Comparison of ENCODE assay signal across 11 cellular contexts in genomic region chr16:85286066-85286712, GRCh38.
A peak's percentile ranks its signal among the peaks of the same experiment; 100 is the strongest.
DNase-seq lines count a peak whose midpoint lies in the region; ATAC-seq and TF ChIP-seq lines count a peak whose summit lies in the region.
"Had no signal": no experiment of that assay in that cellular context is flagged by ENCODE, and none has a peak within 500 bp of the region (broad histone marks: within the 10 kb centered on the region; RNA-seq: fewer than 3 reads in every experiment).

No MANE protein-coding gene starts in this region.

- TF ChIP-seq POLR2A in heart left ventricle (IDR thresholded peaks at IDR 0.05) (no peak), prostate gland (IDR thresholded peaks at IDR 0.05) (no peak)

- CTCF ChIA-PET in WTC11 (lab: Charles Lee), result interaction anchor here (0.6 to 1.8 kb wide), 6 partner anchors 11 to 134 kb away, joined by 3 to 7 read pairs (median 4); no protein-coding TSS in a partner anchor
- CTCF ChIA-PET in A673 (lab: Charles Lee), result interaction anchor here (0.7 kb wide), 1 partner anchor 330 kb away, joined by 4 read pairs; no protein-coding TSS in a partner anchor

- BruUV-seq in A673 (replicated peaks; lab: Mats Ljungman, UMichigan), result no TSS peak

- no peaks in the 10 kb centered on the region for H3K36me3 ChIP-seq in heart left ventricle
- no peaks in the 10 kb centered on the region for H3K36me3 ChIP-seq in prostate gland
- H3K36me3 ChIP-seq in A673 (ENCODE audit: insufficient read depth, low read length, poor library complexity, severe bottlenecking), result no peaks in the 10 kb centered on the region

- in situ Hi-C loops in astrocyte of the spinal cord (cut with HindIII; ENCODE audit: low sequenced_read_pairs), result no loop called here

- H3K27me3 ChIP-seq in heart left ventricle, result no peaks in the 10 kb centered on the region
- H3K27me3 ChIP-seq in prostate gland (replicated peaks; ENCODE audit: insufficient read depth), result no peaks in the 10 kb centered on the region
- no peaks in the 10 kb centered on the region for H3K27me3 ChIP-seq in A673 (replicated peaks; ENCODE audit: insufficient read depth, low read depth, low read length, poor library complexity)

- DNase-seq in Ammon's horn (ENCODE audit: low spot score), result peak; percentile 94
- peak; percentile 50 for DNase-seq in astrocyte of the spinal cord (ENCODE audit: low read depth, low spot score)
- DNase-seq in heart left ventricle, result peak in 4 of 5 donors; percentile 65 to 90 (median 72)
- peak; percentile 29 for DNase-seq in prostate gland (ENCODE audit: low spot score)
- DNase-seq in GM19238 (ENCODE audit: insufficient read length, low spot score), result no peak
- no peak for DNase-seq in WTC11 (ENCODE audit: low spot score)
- no peak for DNase-seq in GM20000 (ENCODE audit: low spot score)
- DNase-seq in A673 (ENCODE audit: low spot score), result no peak
- DNase-seq: activated effector memory CD4-positive, alpha-beta T cell treated with Interleukin-2 at 50 U/mL for 16 hours; Caco-2; NCI-H1048 had no signal

- no peaks in the 10 kb centered on the region for H3K36me3 Mint-ChIP-seq in WTC11

- H3K4me1 ChIP-seq in heart left ventricle, result peaks cover 0 to 31% (median 16%) of the 10 kb centered on the region in 12 donors
- no peaks in the 10 kb centered on the region for H3K4me1 ChIP-seq in prostate gland (replicated peaks)
- H3K4me1 ChIP-seq in A673 (ENCODE audit: insufficient read depth, low read length, poor library complexity, severe bottlenecking), result peaks cover 14% of the 10 kb centered on the region
- H3K4me1 ChIP-seq: Caco-2 had no signal

- H3K27me3 Mint-ChIP-seq in WTC11 (ENCODE audit: low read depth), result no peaks in the 10 kb centered on the region

- intact Hi-C loops in heart left ventricle (cut with DNase I), result no loop called here
- intact Hi-C loops in prostate gland (cut with DNase I), result no loop called here
- intact Hi-C loops in A673 (cut with micrococcal nuclease; ENCODE audit: unreplicated experiment), result no loop called here

- no peaks in the 10 kb centered on the region for H3K9me3 Mint-ChIP-seq in WTC11

- TF ChIP-seq CTCF in astrocyte of the spinal cord (IDR thresholded peaks at IDR 0.05; ENCODE audit: low read depth, low read length) (no peak), heart left ventricle (IDR thresholded peaks at IDR 0.05) (no peak), prostate gland (IDR thresholded peaks at IDR 0.05) (no peak), WTC11 (IDR thresholded peaks at IDR 0.05) (no peak), GM20000 (IDR thresholded peaks at IDR 0.05; ENCODE audit: extremely low read depth, missing control alignments) (no peak), A673 (conservative IDR thresholded peaks at IDR 0.05; ENCODE audit: low read depth, low read length) (no peak)

- 54 to 68% (median 59%) methylated on average over 16 to 26 of the region's 26 CpGs for WGBS in heart left ventricle, 4 donors
- WGBS in prostate gland, result 24% methylated on average over 26 of the region's 26 CpGs

- ATAC-seq in heart left ventricle, result peak; percentile 76 to 91 (median 86)
- ATAC-seq in WTC11, result no peak

- no peak overlapping the region for H3K4me3 Mint-ChIP-seq in WTC11

- H3K9me3 ChIP-seq in heart left ventricle (no peaks in the 10 kb centered on the region), prostate gland (no peaks in the 10 kb centered on the region), A673 (ENCODE audit: low read depth, low read length, poor library complexity, severe bottlenecking) (no peaks in the 10 kb centered on the region)
- H3K9me3 ChIP-seq: Caco-2 had no signal

- H3K4me1 Mint-ChIP-seq in WTC11, result peaks cover 3% of the 10 kb centered on the region; the same call in 1 of the 2 replicates

- H3K4me3 ChIP-seq in astrocyte of the spinal cord (ENCODE audit: low read depth, low read length) (no peak overlapping the region), heart left ventricle (peak overlapping the region in 1 of 12 donors; percentile 25), prostate gland (no peak overlapping the region), A673 (ENCODE audit: low read depth, low read length, poor library complexity, severe bottlenecking) (no peak overlapping the region)

- peak overlapping the region in 5 of 12 donors; percentile 35 to 54 (median 54) for H3K27ac ChIP-seq in heart left ventricle
- no peak overlapping the region for H3K27ac ChIP-seq in prostate gland
- no peak overlapping the region for H3K27ac ChIP-seq in A673 (ENCODE audit: low read depth, low read length, poor library complexity, severe bottlenecking)

- POLR2A ChIA-PET in WTC11 (lab: Charles Lee), result no interaction called here
- POLR2A ChIA-PET in A673 (lab: Charles Lee; ENCODE audit: low non-redundant PET), result no interaction called here

- no peak overlapping the region for H3K27ac Mint-ChIP-seq in WTC11

TF ChIP-seq in WTC11, 78 proteins besides CTCF, POLR2A, EP300 and RAD21:
- TF ChIP-seq, protein P1, sequence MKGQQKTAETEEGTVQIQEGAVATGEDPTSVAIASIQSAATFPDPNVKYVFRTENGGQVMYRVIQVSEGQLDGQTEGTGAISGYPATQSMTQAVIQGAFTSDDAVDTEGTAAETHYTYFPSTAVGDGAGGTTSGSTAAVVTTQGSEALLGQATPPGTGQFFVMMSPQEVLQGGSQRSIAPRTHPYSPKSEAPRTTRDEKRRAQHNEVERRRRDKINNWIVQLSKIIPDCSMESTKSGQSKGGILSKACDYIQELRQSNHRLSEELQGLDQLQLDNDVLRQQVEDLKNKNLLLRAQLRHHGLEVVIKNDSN (CRISPR knock-in tag; IDR thresholded peaks at IDR 0.05), result no peak
- no peak for TF ChIP-seq USF2 (CRISPR knock-in tag; IDR thresholded peaks at IDR 0.05)
- TF ChIP-seq GRHL2 (CRISPR knock-in tag; IDR thresholded peaks at IDR 0.05; ENCODE audit: insufficient replicate concordance, severe bottlenecking), result no peak
- TF ChIP-seq NFYB (CRISPR knock-in tag; conservative IDR thresholded peaks at IDR 0.05; ENCODE audit: low read depth), result no peak
- no peak for TF ChIP-seq ZNF219 (CRISPR knock-in tag; IDR thresholded peaks at IDR 0.05; ENCODE audit: borderline replicate concordance)
- no peak for TF ChIP-seq ATF2 (CRISPR knock-in tag; IDR thresholded peaks at IDR 0.05; ENCODE audit: borderline replicate concordance, low read depth)
- TF ChIP-seq NR1H2 (CRISPR knock-in tag; IDR thresholded peaks at IDR 0.05), result no peak
- no peak for TF ChIP-seq E2F1 (CRISPR knock-in tag; IDR thresholded peaks at IDR 0.05)

Comparison
In these comparisons a context has a peak if more than half of its experiments do, and no peak if none do; other contexts are left out.
1. DNase-seq: peak in Ammon's horn (single experiment), astrocyte of the spinal cord (single experiment), heart left ventricle (4 of 5) and prostate gland (single experiment); none in GM19238 (single experiment), WTC11 (single experiment), GM20000 (single experiment) and A673 (single experiment).